In genomic region chr3:104519068-104519467, GRCh38 we compare ENCODE assay signal across 14 cellular contexts.
DNase-seq lines count a peak whose midpoint lies in the region; ATAC-seq and TF ChIP-seq lines count a peak whose summit lies in the region.
"Had no signal": no experiment of that assay in that cellular context is flagged by ENCODE, and none has a peak within 500 bp of the region (broad histone marks: within the 10 kb centered on the region; RNA-seq: fewer than 3 reads in every experiment).

No MANE protein-coding gene starts in this region.

- H3K23ac ChIP-seq in trophoblast cell (ENCODE audit: low read length), result no peak overlapping the region

- H3K36me3 ChIP-seq in trophoblast cell (ENCODE audit: control insufficient read depth in 1 of 2, insufficient read depth in 2 of 2, low read length in 2 of 2), result no peaks in the 10 kb centered on the region
- H3K36me3 ChIP-seq in aorta (ENCODE audit: control insufficient read depth in 1 of 2, insufficient read depth in 2 of 2, low read length in 1 of 2), result no peaks in the 10 kb centered on the region
- no peaks in the 10 kb centered on the region for H3K36me3 ChIP-seq in PC-3 (ENCODE audit: low read depth, low read length)
- H3K36me3 ChIP-seq: HAP-1 had no signal

- peaks cover 10% of the 10 kb centered on the region for H3K79me1 ChIP-seq in trophoblast cell (ENCODE audit: low read length)

- no TSS peak for BruUV-seq in PC-3 (replicated peaks; lab: Mats Ljungman, UMichigan)

- H2AFZ ChIP-seq in trophoblast cell (ENCODE audit: insufficient read depth, low read length, poor library complexity) (no peak overlapping the region), PC-3 (ENCODE audit: low read length) (no peak overlapping the region)

- H3K4me3 ChIP-seq in trophoblast cell (ENCODE audit: low read depth, low read length) (no peak overlapping the region), aorta (ENCODE audit: low read length in 2 of 2) (no peak overlapping the region), PC-3 (ENCODE audit: low read length) (no peak overlapping the region)
- H3K4me3 ChIP-seq: coronary artery, HAP-1 had no signal

- no peaks in the 10 kb centered on the region for H3K9me2 ChIP-seq in PC-3 (replicated peaks; ENCODE audit: low read length)

- peaks cover 5% of the 10 kb centered on the region in 2 experiments for H3K4me1 ChIP-seq in trophoblast cell (ENCODE audit: control insufficient read depth in 1 of 2, insufficient read depth in 2 of 2, low read length in 2 of 2)
- H3K4me1 ChIP-seq in aorta (ENCODE audit: control insufficient read depth in 1 of 2, insufficient read depth in 2 of 2, low read length in 2 of 2), result peaks cover 3 to 4% of the 10 kb centered on the region in 2 donors
- H3K4me1 ChIP-seq in PC-3 (ENCODE audit: insufficient read depth, low read length), result no peaks in the 10 kb centered on the region
- H3K4me1 ChIP-seq: HAP-1 had no signal

- H3K4me3 Mint-ChIP-seq in IgD-negative memory B cell, result peak overlapping the region; percentile 70 to 80 (median 79)
- H3K4me3 Mint-ChIP-seq: activated naive CD8-positive, alpha-beta T cell; neural crest cell; T-helper 2 cell treated with Interferon-gamma antibody and Interleukin-4, amounts not matched to agents 5 μg/mL and 100 μg/mL, for 36 hours had no signal

- H2AK5ac ChIP-seq in trophoblast cell (ENCODE audit: low read length), result no peak overlapping the region

- POLR2A ChIA-PET in PC-3 (lab: Charles Lee; ENCODE audit: unreplicated experiment), result no interaction called here

- no peaks in the 10 kb centered on the region for H3K9me3 ChIP-seq in trophoblast cell (ENCODE audit: insufficient read depth, low read depth, low read length)
- H3K9me3 ChIP-seq in aorta (ENCODE audit: control insufficient read depth, low read length), result no peaks in the 10 kb centered on the region
- H3K9me3 ChIP-seq in PC-3 (ENCODE audit: low read length), result no peaks in the 10 kb centered on the region
- H3K9me3 ChIP-seq: HAP-1 had no signal

- no peak for TF ChIP-seq CTCF in PC-3 (conservative IDR thresholded peaks at IDR 0.05; ENCODE audit: low read depth, low read length)

- H3K27ac ChIP-seq in trophoblast cell (ENCODE audit: low read depth, low read length) (peak overlapping the region; percentile 61), aorta (ENCODE audit: low read depth in 1 of 2, low read length in 2 of 2) (peak overlapping the region in 1 of 2 donors; percentile 89), PC-3 (ENCODE audit: low read length) (no peak overlapping the region)
- H3K27ac ChIP-seq: coronary artery had no signal

- H2BK120ac ChIP-seq in trophoblast cell (ENCODE audit: insufficient read depth, low read length, poor library complexity), result peak overlapping the region; percentile 17

- H4K12ac ChIP-seq in trophoblast cell (ENCODE audit: low read depth, low read length), result no peak overlapping the region

- H4K8ac ChIP-seq in trophoblast cell (ENCODE audit: low read depth, low read length), result no peak overlapping the region

- H3K36me3 Mint-ChIP-seq in IgD-negative memory B cell, result peaks cover 7% of the 10 kb centered on the region
- H3K36me3 Mint-ChIP-seq: activated naive CD8-positive, alpha-beta T cell had no signal

- H3K27me3 ChIP-seq in trophoblast cell (ENCODE audit: insufficient read depth, low read length), result no peaks in the 10 kb centered on the region
- H3K27me3 ChIP-seq in aorta (ENCODE audit: control insufficient read depth in 1 of 2, insufficient read depth in 2 of 2, low read length in 1 of 2), result no peaks in the 10 kb centered on the region
- no peaks in the 10 kb centered on the region for H3K27me3 ChIP-seq in PC-3 (ENCODE audit: low read length)

- H3K27me3 Mint-ChIP-seq in IgD-negative memory B cell, result no peaks in the 10 kb centered on the region
- H3K27me3 Mint-ChIP-seq: activated naive CD8-positive, alpha-beta T cell had no signal

- H3K14ac ChIP-seq in trophoblast cell (ENCODE audit: low read length), result no peak overlapping the region

- peak overlapping the region; percentile 89 to 95 (median 90) for H3K27ac Mint-ChIP-seq in IgD-negative memory B cell
- H3K27ac Mint-ChIP-seq: activated naive CD8-positive, alpha-beta T cell; T-helper 2 cell treated with Interferon-gamma antibody and Interleukin-4, amounts not matched to agents 5 μg/mL and 100 μg/mL, for 36 hours had no signal

- no peak overlapping the region for H3K9ac ChIP-seq in trophoblast cell (ENCODE audit: low read length)
- H3K9ac ChIP-seq in PC-3 (ENCODE audit: low read length), result no peak overlapping the region

- ATAC-seq in GM18909 (IDR thresholded peaks at IDR 0.05; ENCODE audit: poor library complexity, unreplicated experiment), result peak; percentile 37
- ATAC-seq in HG02840 (IDR thresholded peaks at IDR 0.05; ENCODE audit: low FRiP score, unreplicated experiment), result peak; percentile 27
- ATAC-seq in aorta (ENCODE audit: low FRiP score), result no peak
- no peak for ATAC-seq in PC-3

- peaks cover under 1 to 5% (median 2%) of the 10 kb centered on the region in 3 donors for H3K9me3 Mint-ChIP-seq in IgD-negative memory B cell
- H3K9me3 Mint-ChIP-seq: T-helper 2 cell treated with Interferon-gamma antibody and Interleukin-4, amounts not matched to agents 5 μg/mL and 100 μg/mL, for 36 hours had no signal

- no peaks in the 10 kb centered on the region for H4K20me1 ChIP-seq in PC-3 (ENCODE audit: low read length)

- H3K4ac ChIP-seq in trophoblast cell (ENCODE audit: low read depth, low read length), result no peak overlapping the region

- no peak overlapping the region for H3K18ac ChIP-seq in trophoblast cell (ENCODE audit: low read length)

- H3F3A ChIP-seq in PC-3 (ENCODE audit: low read length, unreplicated experiment), result no peaks in the 10 kb centered on the region

- no CpG with 5 or more reads among the region's 4 CpGs for whole genome bisulfite sequencing in trophoblast cell (ENCODE audit: extremely low coverage, insufficient coverage, insufficient read length)
- WGBS in aorta, 2 donors, result 72 to 86% methylated on average over 4 of the region's 4 CpGs

- H4K91ac ChIP-seq in trophoblast cell (ENCODE audit: low read depth, low read length), result no peak overlapping the region

- H2BK5ac ChIP-seq in trophoblast cell (ENCODE audit: low read depth, low read length, poor library complexity), result no peak overlapping the region

- CTCF ChIA-PET in PC-3 (lab: Charles Lee), result no interaction called here

- peak overlapping the region; percentile 30 for H2BK12ac ChIP-seq in trophoblast cell (ENCODE audit: low read length)

- H3K79me2 ChIP-seq in trophoblast cell (ENCODE audit: control insufficient read depth, insufficient read depth, low read length, poor library complexity), result no peaks in the 10 kb centered on the region
- no peaks in the 10 kb centered on the region for H3K79me2 ChIP-seq in PC-3 (ENCODE audit: low read length)

- DNase-seq in trophoblast cell, result no peak
- DNase-seq in NCI-H774 (lab: John Stamatoyannopoulos, UW), result no peak
- DNase-seq in aorta, result no peak
- no peak for DNase-seq in PC-3
- DNase-seq in germinal center (ENCODE audit: low spot score), result no peak
- DNase-seq: NCI-H1930 had no signal

- H3K4me2 ChIP-seq in trophoblast cell (ENCODE audit: low read length), result no peak overlapping the region
- no peak overlapping the region for H3K4me2 ChIP-seq in PC-3 (ENCODE audit: low read length)

- intact Hi-C loops in aorta (cut with DNase I) (no loop called here), PC-3 (cut with micrococcal nuclease) (no loop called here)

- peaks cover 37 to 53% (median 38%) of the 10 kb centered on the region in 3 donors for H3K4me1 Mint-ChIP-seq in IgD-negative memory B cell
- H3K4me1 Mint-ChIP-seq: neural crest cell had no signal

Comparison
In these comparisons a context has a peak if more than half of its experiments do, and no peak if none do; other contexts are left out.
1. ATAC-seq: peak in GM18909 (single experiment) and HG02840 (single experiment); none in aorta (single experiment) and PC-3 (single experiment).